In genomic region chr3:38131621-38132369, GRCh38 we compare ENCODE assay signal across 8 cellular contexts. TPM values are rescaled to one million over a fixed set of nuclear protein-coding genes. Genes with fewer than 3 reads are reported as not detected.
DNase-seq lines count a peak whose midpoint lies in the region; ATAC-seq and TF ChIP-seq lines count a peak whose summit lies in the region.

No MANE protein-coding gene starts in this region.

- peak; percentile 41 to 42 for DNase-seq in stimulated activated CD4-positive, alpha-beta T cell treated with anti-CD3 and anti-CD28 coated beads, Interleukin-2, amount 100 ng/mL, for 24 hours
- no peak for DNase-seq in stimulated activated CD4-positive, alpha-beta T cell treated with anti-CD3 and anti-CD28 coated beads, Interleukin-1b, Interleukin-23, amount 100 ng/mL, for 48 hours
- DNase-seq in SK-MEL-5 (ENCODE audit: low read depth, low spot score) = peak; percentile 76
- DNase-seq in esophagus muscularis mucosa (ENCODE audit: extremely low spot score) = no peak
- DNase-seq in upper lobe of right lung = peak; percentile 63
- DNase-seq in inferior parietal cortex (ENCODE audit: extremely low spot score) = no peak
- no peak for DNase-seq in globus pallidus (ENCODE audit: low spot score)
- DNase-seq in NCI-H774 (lab: John Stamatoyannopoulos, UW) = no peak

- no peak overlapping the region for H3K4me3 ChIP-seq in esophagus muscularis mucosa
- no peak overlapping the region for H3K4me3 ChIP-seq in upper lobe of right lung

- H3K9me3 ChIP-seq in esophagus muscularis mucosa (no peaks in the 10 kb centered on the region), upper lobe of right lung (no peaks in the 10 kb centered on the region)

- TF ChIP-seq EP300 in esophagus muscularis mucosa (IDR thresholded peaks at IDR 0.05) = no peak

- H3K36me3 ChIP-seq in esophagus muscularis mucosa (peaks cover 34 to 84% (median 82%) of the 10 kb centered on the region in 4 donors), upper lobe of right lung (peaks cover 83% of the 10 kb centered on the region)

- ATAC-seq in upper lobe of right lung = no peak

- H3K27ac ChIP-seq in esophagus muscularis mucosa (replicated peaks in 1 of 4) (no peak overlapping the region), upper lobe of right lung (no peak overlapping the region)

- in situ Hi-C loops in SK-MEL-5 (cut with HindIII; ENCODE audit: low pct_unique_long_range_greater_than_20kb, low sequenced_read_pairs) = no loop called here

- no peak for TF ChIP-seq POLR2A in esophagus muscularis mucosa (IDR thresholded peaks at IDR 0.05; ENCODE audit: low read depth)

- WGBS in esophagus muscularis mucosa = 68% methylated on average over 5 of the region's 6 CpGs

- intact Hi-C loops in esophagus muscularis mucosa (cut with DNase I) (no loop called here), upper lobe of right lung (cut with DNase I) (no loop called here)

- H3K27me3 ChIP-seq in esophagus muscularis mucosa (no peaks in the 10 kb centered on the region), upper lobe of right lung (no peaks in the 10 kb centered on the region)

- peaks cover 17 to 43% (median 27%) of the 10 kb centered on the region in 4 donors for H3K4me1 ChIP-seq in esophagus muscularis mucosa
- H3K4me1 ChIP-seq in upper lobe of right lung = peaks cover 28% of the 10 kb centered on the region

- TF ChIP-seq CTCF in esophagus muscularis mucosa (IDR thresholded peaks at IDR 0.05) = peak in 2 of 3 experiments; percentile 12 to 23
- peak; percentile 30 for TF ChIP-seq CTCF in upper lobe of right lung (IDR thresholded peaks at IDR 0.05)

RNA-seq across cellular contexts. Expression of gene ACAA1, which starts 5.1 kb away (rescaled TPM):
- 14.1 and 26.2 TPM in 2 replicates for total RNA-seq in SK-MEL-5 (2014; rRNA removed; shearing (Covaris generic))
- polyA plus RNA-seq in SK-MEL-5 (2015; cell fraction: cytosol; rRNA removed) = 80.6 and 84.8 TPM in 2 replicates
- 286 and 300 TPM in 2 replicates for polyA plus RNA-seq in SK-MEL-5 (2015; cell fraction: nucleus; rRNA removed)
- total RNA-seq in esophagus muscularis mucosa (10 to 100 TPM; 31.3 to 49.4 (median 39.1) TPM), upper lobe of right lung (81.7 TPM)

RNA-seq across cellular contexts. Expression of gene MYD88, which starts 6.7 kb away (rescaled TPM):
- total RNA-seq in SK-MEL-5 (2014; rRNA removed; shearing (Covaris generic)) = 0.98 and 1.8 TPM in 2 replicates
- polyA plus RNA-seq in SK-MEL-5 (2015; cell fraction: cytosol; rRNA removed) = 27.9 and 29.9 TPM in 2 replicates
- 49.8 and 62.8 TPM in 2 replicates for polyA plus RNA-seq in SK-MEL-5 (2015; cell fraction: nucleus; rRNA removed)
- total RNA-seq in esophagus muscularis mucosa (10 to 100 TPM; 21.2 to 38.6 (median 26.1) TPM), upper lobe of right lung (70.2 TPM)

RNA-seq across cellular contexts. Expression of gene OXSR1, which starts 33.5 kb away (rescaled TPM):
- 27.9 and 28.6 TPM in 2 replicates for total RNA-seq in SK-MEL-5 (2014; rRNA removed; shearing (Covaris generic))
- 31.0 and 34.6 TPM in 2 replicates for polyA plus RNA-seq in SK-MEL-5 (2015; cell fraction: cytosol; rRNA removed)
- 28.2 and 33.6 TPM in 2 replicates for polyA plus RNA-seq in SK-MEL-5 (2015; cell fraction: nucleus; rRNA removed)
- total RNA-seq in esophagus muscularis mucosa (10 to 100 TPM; 27.0 to 46.7 (median 32.9) TPM), upper lobe of right lung (32.7 TPM)

Comparison
In these comparisons a context has a peak if more than half of its experiments do, and no peak if none do; other contexts are left out.
1. DNase-seq: peak in stimulated activated CD4-positive, alpha-beta T cell treated with anti-CD3 and anti-CD28 coated beads, Interleukin-2, amount 100 ng/mL, for 24 hours (2 of 2), SK-MEL-5 (single experiment) and upper lobe of right lung (single experiment); none in stimulated activated CD4-positive, alpha-beta T cell treated with anti-CD3 and anti-CD28 coated beads, Interleukin-1b, Interleukin-23, amount 100 ng/mL, for 48 hours (single experiment), esophagus muscularis mucosa (single experiment), inferior parietal cortex (single experiment), globus pallidus (single experiment) and NCI-H774 (single experiment).